ENCODE assay signal across 1 cellular context in the genomic region with DNA sequence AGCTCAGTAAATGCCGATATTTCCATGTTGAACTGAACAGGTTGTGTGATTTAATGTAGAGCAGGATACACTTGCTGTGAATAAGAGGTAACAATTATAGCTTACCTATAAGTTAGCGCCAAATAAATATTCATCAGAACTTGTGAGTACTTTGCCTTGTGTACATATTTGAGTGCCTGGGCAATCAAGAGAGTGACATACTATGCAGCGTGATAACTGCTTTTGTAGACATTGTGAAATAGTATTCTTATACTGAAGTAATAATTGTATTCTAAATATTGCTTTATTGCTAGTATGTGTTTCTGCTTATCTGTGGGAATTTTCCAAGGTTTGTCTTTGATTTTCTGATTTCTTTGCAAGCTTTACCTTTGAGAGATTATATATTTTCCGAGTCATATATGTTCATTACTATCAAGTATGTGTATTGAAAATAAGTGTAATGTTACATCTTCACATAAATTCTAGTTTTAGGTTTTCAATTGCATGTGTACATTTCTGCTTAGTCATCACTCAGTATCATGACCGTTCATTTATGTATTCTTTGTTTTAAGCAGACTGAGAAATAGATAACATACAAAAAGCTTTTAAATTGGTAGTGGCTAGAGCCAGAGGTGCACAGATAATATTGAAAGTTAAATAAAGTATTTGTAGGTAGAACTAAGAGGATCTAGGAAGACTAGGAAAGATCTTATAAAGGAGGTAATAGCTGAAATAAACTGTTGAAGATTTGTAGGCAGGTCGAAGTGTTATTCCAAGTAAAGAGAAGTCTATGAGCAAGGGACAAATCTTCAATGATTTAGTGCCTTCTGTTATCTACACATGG.
TF ChIP-seq lines count a peak whose summit lies in the region.

No MANE protein-coding gene starts in this region.

TF ChIP-seq in H1, 55 proteins besides CTCF, POLR2A, EP300 and RAD21:
- TF ChIP-seq BACH1 (IDR thresholded peaks at IDR 0.05; ENCODE audit: low read length) (peak; percentile 91), MAFK (IDR thresholded peaks at IDR 0.05; ENCODE audit: low read depth, low read length) (peak; percentile 70; the same call in 1 of the 2 replicates), KDM4A (IDR thresholded peaks at IDR 0.05; ENCODE audit: low read depth, low read length, severe bottlenecking) (no peak)
